In genomic region chr12:24297516-24297915, GRCh38 we compare ENCODE assay signal across 19 cellular contexts.
A peak's percentile ranks its signal among the peaks of the same experiment; 100 is the strongest.
DNase-seq lines count a peak whose midpoint lies in the region; ATAC-seq and TF ChIP-seq lines count a peak whose summit lies in the region.
"Had no signal": no experiment of that assay in that cellular context is flagged by ENCODE, and none has a peak within 500 bp of the region (broad histone marks: within the 10 kb centered on the region; RNA-seq: fewer than 3 reads in every experiment).

No MANE protein-coding gene starts in this region.

- no peak overlapping the region for H3K18ac ChIP-seq in mesenchymal stem cell (ENCODE audit: low read depth in 1 of 2, low read length in 2 of 2)

- H3K79me1 ChIP-seq in mesenchymal stem cell (replicated peaks; ENCODE audit: low read length, poor library complexity, severe bottlenecking), result no peaks in the 10 kb centered on the region

- 74% methylated on average over 3 of the region's 5 CpGs for WGBS in mesenchymal stem cell
- whole genome bisulfite sequencing in heart left ventricle, 4 donors, result 74 to 84% (median 82%) methylated on average over 5 of the region's 5 CpGs
- 53 to 56% methylated on average over 5 of the region's 5 CpGs for WGBS in body of pancreas, 2 donors

- no peak overlapping the region for H2BK120ac ChIP-seq in mesenchymal stem cell (ENCODE audit: low read depth, low read length)

- H3K4me2 ChIP-seq in mesenchymal stem cell (ENCODE audit: low read length, poor library complexity, severe bottlenecking), result no peak overlapping the region

- no peak overlapping the region for H2AFZ ChIP-seq in mesenchymal stem cell (ENCODE audit: low read depth, low read length)

- TF ChIP-seq CTCF in heart left ventricle (IDR thresholded peaks at IDR 0.05) (no peak), body of pancreas (IDR thresholded peaks at IDR 0.05) (no peak)

- peak; percentile 5 for DNase-seq in AG08396 (ENCODE audit: low spot score)
- DNase-seq in amniotic epithelial cell (ENCODE audit: low read depth), result peak; percentile 66
- DNase-seq in fibroblast of peridontal ligament (ENCODE audit: extremely low read depth), result peak; percentile 4
- peak; percentile 10 for DNase-seq in mesenchymal stem cell
- DNase-seq in GM03348 (ENCODE audit: low spot score), result no peak
- no peak for DNase-seq in heart left ventricle
- DNase-seq in body of pancreas, result no peak
- DNase-seq: CD4-positive, alpha-beta T cell; COR-L47; DMS 273 treated with DMSO at 0.1 percent for 48 hours; DMS79 treated with DMSO at 0.1 percent for 48 hours; MV-4-11; NCI-H1694; NCI-H2081 treated with DMSO at 0.1 percent for 48 hours; NCI-H2171 treated with DMSO at 0.1 percent for 48 hours; NCI-H526 treated with DMSO at 0.1 percent for 48 hours had no signal

- no peak for TF ChIP-seq POLR2A in heart left ventricle (IDR thresholded peaks at IDR 0.05)
- no peak for TF ChIP-seq POLR2A in body of pancreas (IDR thresholded peaks at IDR 0.05)

- H3K27ac ChIP-seq in mesenchymal stem cell (ENCODE audit: low read length, poor library complexity, severe bottlenecking) (no peak overlapping the region), heart left ventricle (no peak overlapping the region), body of pancreas (no peak overlapping the region)

- no peak overlapping the region for H4K8ac ChIP-seq in mesenchymal stem cell (ENCODE audit: low read length)

- no peaks in the 10 kb centered on the region for H3K36me3 ChIP-seq in mesenchymal stem cell (ENCODE audit: control insufficient read depth in 1 of 2, insufficient read depth in 2 of 2, low read depth in 1 of 2, low read length in 2 of 2)
- H3K36me3 ChIP-seq in heart left ventricle, result no peaks in the 10 kb centered on the region
- no peaks in the 10 kb centered on the region for H3K36me3 ChIP-seq in body of pancreas (replicated peaks in 1 of 2; ENCODE audit: insufficient read depth in 1 of 2, low read depth in 2 of 2)

- H3K9me3 ChIP-seq in mesenchymal stem cell (ENCODE audit: control insufficient read depth, low read length) (no peaks in the 10 kb centered on the region), heart left ventricle (no peaks in the 10 kb centered on the region), body of pancreas (no peaks in the 10 kb centered on the region)

- H2BK15ac ChIP-seq in mesenchymal stem cell (ENCODE audit: low read depth, poor library complexity, severe bottlenecking), result no peak overlapping the region

- no peak overlapping the region for H2BK5ac ChIP-seq in mesenchymal stem cell (ENCODE audit: low read depth, low read length, poor library complexity, severe bottlenecking)

- H3K4me1 ChIP-seq in mesenchymal stem cell (ENCODE audit: control insufficient read depth, insufficient read depth, low read depth, low read length) (no peaks in the 10 kb centered on the region), heart left ventricle (no peaks in the 10 kb centered on the region), body of pancreas (no peaks in the 10 kb centered on the region)

- H3K14ac ChIP-seq in mesenchymal stem cell (ENCODE audit: low read length in 2 of 2), result no peak overlapping the region

- H3K9ac ChIP-seq in mesenchymal stem cell (ENCODE audit: low read length), result no peak overlapping the region

- no peak overlapping the region for H3K23ac ChIP-seq in mesenchymal stem cell (ENCODE audit: low read length in 2 of 2)

- intact Hi-C loops in heart left ventricle (cut with DNase I), result no loop called here
- intact Hi-C loops in body of pancreas (cut with DNase I), result no loop called here

- no peaks in the 10 kb centered on the region for H3K27me3 ChIP-seq in mesenchymal stem cell (ENCODE audit: control insufficient read depth in 1 of 2, insufficient read depth in 1 of 2, low read length in 2 of 2)
- H3K27me3 ChIP-seq in heart left ventricle, result no peaks in the 10 kb centered on the region
- no peaks in the 10 kb centered on the region for H3K27me3 ChIP-seq in body of pancreas

- H2BK12ac ChIP-seq in mesenchymal stem cell (ENCODE audit: low read length in 2 of 2), result no peak overlapping the region

- H4K91ac ChIP-seq in mesenchymal stem cell (ENCODE audit: low read length), result no peak overlapping the region

- H3K4me3 ChIP-seq in mesenchymal stem cell (ENCODE audit: insufficient read depth in 1 of 2, low read depth in 1 of 2, low read length in 2 of 2), result no peak overlapping the region
- H3K4me3 ChIP-seq in heart left ventricle, result no peak overlapping the region
- H3K4me3 ChIP-seq in body of pancreas, result no peak overlapping the region
- H3K4me3 ChIP-seq: GM12878 had no signal

- no peak for ATAC-seq in heart left ventricle
- no peak for ATAC-seq in HG03045 (IDR thresholded peaks at IDR 0.05; ENCODE audit: unreplicated experiment)
- no peak for ATAC-seq in body of pancreas
- ATAC-seq: GM12878, Panc1 had no signal

- H3K4ac ChIP-seq in mesenchymal stem cell (ENCODE audit: low read depth in 1 of 2, low read length in 2 of 2), result no peak overlapping the region

- H2AK5ac ChIP-seq in mesenchymal stem cell (ENCODE audit: low read length, severe bottlenecking), result no peak overlapping the region

Comparison
In these comparisons a context has a peak if more than half of its experiments do, and no peak if none do; other contexts are left out.
1. DNase-seq: peak in AG08396 (single experiment), amniotic epithelial cell (single experiment), fibroblast of peridontal ligament (single experiment) and mesenchymal stem cell (single experiment); none in GM03348 (single experiment), heart left ventricle (0 of 5) and body of pancreas (0 of 4).